In genomic region chr20:18077157-18077556, GRCh38 we compare ENCODE assay signal across 33 cellular contexts. TPM values are rescaled to one million over a fixed set of nuclear protein-coding genes. Genes with fewer than 3 reads are reported as not detected.
A peak's percentile ranks its signal among the peaks of the same experiment; 100 is the strongest.
DNase-seq lines count a peak whose midpoint lies in the region; ATAC-seq, FAIRE-seq and TF ChIP-seq lines count a peak whose summit lies in the region.
"Had no signal": no experiment of that assay in that cellular context is flagged by ENCODE, and none has a peak within 500 bp of the region (broad histone marks: within the 10 kb centered on the region; RNA-seq: fewer than 3 reads in every experiment).

No MANE protein-coding gene starts in this region.

- in situ Hi-C loops in HepG2 (cut with HindIII; ENCODE audit: extremely low pct_ligation_motif_present, low pct_unique_long_range_greater_than_20kb) = no loop called here

- H3K27me3 ChIP-seq in HepG2 (ENCODE audit: control insufficient read depth in 1 of 2, insufficient read depth in 2 of 2, low read length in 2 of 2) (peaks cover 0 to 2% of the 10 kb centered on the region in 2 experiments; a peak in 1 of 5 replicates), right lobe of liver (no peaks in the 10 kb centered on the region), endodermal cell (ENCODE audit: control insufficient read depth, insufficient read depth, low read length, poor library complexity, severe bottlenecking) (peaks cover 8% of the 10 kb centered on the region)

- TF ChIP-seq EP300 in HepG2 (IDR thresholded peaks at IDR 0.05; ENCODE audit: low read depth in 2 of 2, low read length in 2 of 2) = no peak
- TF ChIP-seq EP300 in HepG2 (CRISPR knock-in tag; IDR thresholded peaks at IDR 0.05; ENCODE audit: borderline replicate concordance) = no peak

- DNase-seq in HepG2 (ENCODE audit: low spot score) = peak; percentile 28
- DNase-seq in right lobe of liver = no peak
- no peak for DNase-seq in endodermal cell
- peak in 2 of 3 donors; percentile 18 to 38 for DNase-seq in mucosa of descending colon
- DNase-seq in dedifferentiated amniotic fluid mesenchymal stem cell (ENCODE audit: extremely low spot score) = no peak
- DNase-seq: ACHN; BE2C; Calu3; CD8-positive, alpha-beta memory T cell; DMS79 treated with DMSO at 0.1 percent for 48 hours; GF-D8; GM23248; HFFc6; MV-4-11; NCI-H1105; NCI-H1436 treated with DMSO at 0.1 percent for 48 hours; NCI-H1930; NCI-H446; NCI-H524 treated with DMSO at 0.1 percent for 48 hours; NCI-H774; PC-9; SHP77 treated with DMSO at 0.1 percent for 48 hours had no signal

- TF ChIP-seq RAD21 in HepG2 (CRISPR knock-in tag; IDR thresholded peaks at IDR 0.05) = 0 out of 2 replicates have a peak, but pooled peaks have one; percentile 20

- 43% methylated on average over 4 of the region's 4 CpGs for WGBS in HepG2 (ENCODE audit: low lambda C conversion rate)
- 74% methylated on average over 3 of the region's 4 CpGs for WGBS in right lobe of liver (ENCODE audit: insufficient coverage, low coverage, low lambda C conversion rate, missing lambda C conversion rate)
- 81 to 84% methylated on average over 3 to 4 of the region's 4 CpGs for WGBS in endodermal cell (ENCODE audit: insufficient coverage in 1 of 2, insufficient read length in 1 of 2), 2 experiments

- intact Hi-C loops in HepG2 (cut with micrococcal nuclease; ENCODE audit: unreplicated experiment) = no loop called here
- intact Hi-C loops in right lobe of liver (cut with DNase I) = no loop called here
- intact Hi-C loops in mucosa of descending colon (cut with DNase I, micrococcal nuclease) = no loop called here

- no peak overlapping the region for H3K4me3 Mint-ChIP-seq in endodermal cell
- H3K4me3 Mint-ChIP-seq: CD14-positive monocyte; CD8-positive, alpha-beta memory T cell; HFFc6 had no signal

- H3K27ac Mint-ChIP-seq in endodermal cell = no peak overlapping the region
- H3K27ac Mint-ChIP-seq: CD14-positive monocyte; CD8-positive, alpha-beta memory T cell; HFFc6 had no signal

- H3K9me3 ChIP-seq in HepG2 (ENCODE audit: low read length) (no peaks in the 10 kb centered on the region), right lobe of liver (no peaks in the 10 kb centered on the region), endodermal cell (ENCODE audit: control insufficient read depth, low read length) (no peaks in the 10 kb centered on the region), mucosa of descending colon (no peaks in the 10 kb centered on the region)
- H3K9me3 ChIP-seq: BE2C, HAP-1 had no signal

- TF ChIP-seq CTCF in HepG2 (CRISPR knock-in tag; IDR thresholded peaks at IDR 0.05) (peak; percentile 34; the same call in 1 of the 2 replicates), right lobe of liver (IDR thresholded peaks at IDR 0.05) (no peak), endodermal cell (conservative IDR thresholded peaks at IDR 0.05) (peak; percentile 36), mucosa of descending colon (IDR thresholded peaks at IDR 0.05) (no peak)

- H3K4me1 ChIP-seq in HepG2 (ENCODE audit: insufficient read depth, low read length) (peaks cover 16% of the 10 kb centered on the region), right lobe of liver (peaks cover 0 to 9% (median 0%) of the 10 kb centered on the region in 4 donors), endodermal cell (ENCODE audit: control insufficient read depth, insufficient read depth, low read length) (no peaks in the 10 kb centered on the region), mucosa of descending colon (ENCODE audit: low read depth) (no peaks in the 10 kb centered on the region)
- H3K4me1 ChIP-seq: BE2C, HAP-1 had no signal

- H3K4me1 Mint-ChIP-seq in endodermal cell = peaks cover 4% of the 10 kb centered on the region
- H3K4me1 Mint-ChIP-seq: CD14-positive monocyte; CD8-positive, alpha-beta memory T cell had no signal

- TF ChIP-seq POLR2A in HepG2 (IDR thresholded peaks at IDR 0.05; ENCODE audit: insufficient read depth in 1 of 2, low read depth in 2 of 2, low read length in 2 of 2) (no peak), right lobe of liver (IDR thresholded peaks at IDR 0.05) (no peak)

- H4K20me1 ChIP-seq in HepG2 (ENCODE audit: insufficient read depth, low read length) = no peaks in the 10 kb centered on the region

- H3K79me2 ChIP-seq in HepG2 (ENCODE audit: insufficient read depth, low read length) = no peaks in the 10 kb centered on the region

- H3K36me3 ChIP-seq in HepG2 (replicated peaks in 1 of 2; ENCODE audit: control insufficient read depth in 1 of 2, insufficient read depth in 2 of 2, low read length in 2 of 2) = no peaks in the 10 kb centered on the region
- H3K36me3 ChIP-seq in right lobe of liver = no peaks in the 10 kb centered on the region
- H3K36me3 ChIP-seq in endodermal cell (ENCODE audit: control insufficient read depth, insufficient read depth, low read length) = no peaks in the 10 kb centered on the region
- H3K36me3 ChIP-seq in mucosa of descending colon (ENCODE audit: low read depth) = no peaks in the 10 kb centered on the region
- H3K36me3 ChIP-seq: BE2C, HAP-1 had no signal

- peak; percentile 91 for ATAC-seq in HepG2
- ATAC-seq in right lobe of liver = no peak
- ATAC-seq in mucosa of descending colon = peak; percentile 60
- ATAC-seq in GM19351 (IDR thresholded peaks at IDR 0.05; ENCODE audit: unreplicated experiment) = no peak
- no peak for ATAC-seq in HG02938 (IDR thresholded peaks at IDR 0.05; ENCODE audit: unreplicated experiment)
- no peak for ATAC-seq in GM21360 (IDR thresholded peaks at IDR 0.05; ENCODE audit: unreplicated experiment)

- CTCF ChIA-PET in HepG2 (lab: Yijun Ruan, JAX; ENCODE audit: low intra/inter-chr PET ratio, low total read pairs) = interaction anchor here (0.8 kb wide), 1 partner anchor 11 kb away, joined by 3 read pairs; no protein-coding TSS in a partner anchor

- no peaks in the 10 kb centered on the region for H3K9me3 Mint-ChIP-seq in endodermal cell
- H3K9me3 Mint-ChIP-seq: CD8-positive, alpha-beta memory T cell; HFFc6 had no signal

- BruUV-seq in HepG2 (replicated peaks; lab: Mats Ljungman, UMichigan) = no TSS peak

- FAIRE-seq in HepG2 (lab: Jason Lieb, UNC) = no peak
- FAIRE-seq: GM12891, GM19239 had no signal

- H3K4me2 ChIP-seq in HepG2 (ENCODE audit: low read depth, low read length) = peak overlapping the region; percentile 16; the same call in 1 of the 2 replicates
- H3K4me2 ChIP-seq: PC-9 had no signal

- H3K9ac ChIP-seq in HepG2 (ENCODE audit: insufficient read depth, low read depth, low read length) = no peak overlapping the region
- no peak overlapping the region for H3K9ac ChIP-seq in endodermal cell (ENCODE audit: extremely low read depth, low read length, poor library complexity, severe bottlenecking)
- H3K9ac ChIP-seq: GM23248 had no signal

- no peaks in the 10 kb centered on the region for H3K36me3 Mint-ChIP-seq in endodermal cell (ENCODE audit: low read depth)
- H3K36me3 Mint-ChIP-seq: CD14-positive monocyte; CD8-positive, alpha-beta memory T cell had no signal

- H3K27ac ChIP-seq in HepG2 (ENCODE audit: extremely low read length, insufficient read depth, low read length) = no peak overlapping the region
- H3K27ac ChIP-seq in right lobe of liver = no peak overlapping the region
- no peak overlapping the region for H3K27ac ChIP-seq in endodermal cell (ENCODE audit: low read depth, low read length)
- H3K27ac ChIP-seq: 22Rv1, GM23248, HL-60, PC-9, RWPE1 had no signal

- H3K27me3 Mint-ChIP-seq in endodermal cell (ENCODE audit: insufficient read depth) = peaks cover 27% of the 10 kb centered on the region

- POLR2A ChIA-PET in HepG2 (lab: Yijun Ruan, JAX) = no interaction called here

- H3K4me3 ChIP-seq in HepG2 (replicated peaks in 1 of 3; ENCODE audit: insufficient read depth in 1 of 3, low read depth in 2 of 3, low read length in 3 of 3) = no peak overlapping the region
- H3K4me3 ChIP-seq in right lobe of liver = no peak overlapping the region
- no peak overlapping the region for H3K4me3 ChIP-seq in endodermal cell (ENCODE audit: low read length)
- no peak overlapping the region for H3K4me3 ChIP-seq in mucosa of descending colon
- H3K4me3 ChIP-seq: GM23248, HAP-1, PC-9 had no signal

- H2AFZ ChIP-seq in HepG2 (ENCODE audit: low read length) = no peak overlapping the region
- H2AFZ ChIP-seq: GM23248, PC-9 had no signal

TF ChIP-seq in HepG2, 621 proteins besides CTCF, POLR2A, EP300 and RAD21 (continues in another document):
- TF ChIP-seq ZNF556 (CRISPR knock-in tag; IDR thresholded peaks at IDR 0.05; ENCODE audit: borderline replicate concordance) = peak; percentile 45; the same call in 1 of the 2 replicates

RNA-seq across cellular contexts. Expression of gene OVOL2, which starts 19.4 kb away (rescaled TPM):
- total RNA-seq in HepG2 (2016; rRNA removed; fragmentation: Illumina TruSeq; extraction: Trizol) (0.21 and 0.31 TPM in 2 replicates), right lobe of liver (under 1 TPM in 1 of 6 experiments, not detected in 5; 0.25 TPM), endodermal cell (10 to 100 TPM; 15.3 to 17.0 TPM), mucosa of descending colon (10 to 100 TPM; 11.5 to 36.3 (median 15.2) TPM)
- not detected in 2 replicates for total RNA-seq in HepG2 (2016; cell fraction: cytosol; rRNA removed; fragmentation: Illumina TruSeq; extraction: Trizol; ENCODE audit: low read depth)
- 0.12 and 0.24 TPM in 2 replicates for total RNA-seq in HepG2 (2016; cell fraction: insoluble cytoplasmic fraction; rRNA removed; fragmentation: Illumina TruSeq; extraction: Trizol)
- total RNA-seq in HepG2 (2016; cell fraction: membrane; rRNA removed; fragmentation: Illumina TruSeq; extraction: Trizol) = 0.19 and 0.28 TPM in 2 replicates
- total RNA-seq in HepG2 (2016; cell fraction: nucleus; rRNA removed; fragmentation: Illumina TruSeq; extraction: Trizol) = 0.56 TPM in 1 of 2 replicates, not detected in the other
- 0.10 and 0.20 TPM in 2 replicates for polyA plus RNA-seq in HepG2 (2011; rRNA removed)
- 0.07 and 0.13 TPM in 2 replicates for polyA plus RNA-seq in HepG2 (2011; cell fraction: cytosol; rRNA removed)
- polyA plus RNA-seq in HepG2 (2011; cell fraction: nucleus; rRNA removed) = not detected in 2 replicates
- polyA plus RNA-seq in HepG2 (2012) = 0.09 TPM in 1 of 2 replicates, not detected in the other
- polyA plus RNA-seq in HepG2 (2016; cell fraction: cytosol; fragmentation: Illumina TruSeq; extraction: Trizol; ENCODE audit: low read depth) = 0.27 and 0.28 TPM in 2 replicates
- polyA plus RNA-seq in HepG2 (2016; cell fraction: insoluble cytoplasmic fraction; fragmentation: Illumina TruSeq; extraction: Trizol; ENCODE audit: low read depth) = 0.20 and 0.25 TPM in 2 replicates
- polyA plus RNA-seq in HepG2 (2016; cell fraction: membrane; fragmentation: Illumina TruSeq; extraction: Trizol; ENCODE audit: low read depth) = 0.19 and 0.22 TPM in 2 replicates
- not detected in 2 replicates for polyA plus RNA-seq in HepG2 (2016; cell fraction: nucleus; fragmentation: Illumina TruSeq; extraction: Trizol; ENCODE audit: insufficient read depth, low read depth)
- 0.16 TPM in 1 of 2 replicates, not detected in the other for polyA minus RNA-seq in HepG2 (2011; rRNA and poly(A)+ RNA removed; ENCODE audit: low replicate concordance)
- polyA minus RNA-seq in HepG2 (2011; cell fraction: cytosol; rRNA and poly(A)+ RNA removed) = not detected in 2 replicates
- polyA minus RNA-seq in HepG2 (2011; cell fraction: nucleus; rRNA and poly(A)+ RNA removed) = not detected in 2 replicates
- 0.96 TPM for polyA plus RNA-seq in endodermal cell (2013, experiment 1 of 2)
- 1.2 TPM for polyA plus RNA-seq in endodermal cell (2013, experiment 2 of 2)
- total RNA-seq: CD8-positive, alpha-beta memory T cell; GM23248; HFFc6; LHCN-M2 had no signal
- polyA plus RNA-seq: CD14-positive monocyte; CD8-positive, alpha-beta memory T cell; GM23248 had no signal

Comparison
In these comparisons a context has a peak if more than half of its experiments do, and no peak if none do; other contexts are left out.
1. ATAC-seq: peak in HepG2 (single experiment) and mucosa of descending colon (single experiment); none in right lobe of liver (0 of 4), GM19351 (single experiment), HG02938 (single experiment) and GM21360 (single experiment).
2. DNase-seq: peak in HepG2 (single experiment) and mucosa of descending colon (2 of 3); none in right lobe of liver (0 of 3), endodermal cell (single experiment) and dedifferentiated amniotic fluid mesenchymal stem cell (single experiment).
3. CTCF ChIP-seq: peak in HepG2 (single experiment) and endodermal cell (single experiment); none in right lobe of liver (0 of 4) and mucosa of descending colon (single experiment).
4. RNA of gene OVOL2, which starts 19.4 kb away (total RNA-seq): 15.3 to 17.0 TPM in endodermal cell and 11.5 to 36.3 TPM in mucosa of descending colon; 0.12 to 0.56 TPM in HepG2 and 0.25 TPM in right lobe of liver; every median in the first group is over 4 times any median in the second.